13 cellular contexts compared by ENCODE assay signal in the genomic region with DNA sequence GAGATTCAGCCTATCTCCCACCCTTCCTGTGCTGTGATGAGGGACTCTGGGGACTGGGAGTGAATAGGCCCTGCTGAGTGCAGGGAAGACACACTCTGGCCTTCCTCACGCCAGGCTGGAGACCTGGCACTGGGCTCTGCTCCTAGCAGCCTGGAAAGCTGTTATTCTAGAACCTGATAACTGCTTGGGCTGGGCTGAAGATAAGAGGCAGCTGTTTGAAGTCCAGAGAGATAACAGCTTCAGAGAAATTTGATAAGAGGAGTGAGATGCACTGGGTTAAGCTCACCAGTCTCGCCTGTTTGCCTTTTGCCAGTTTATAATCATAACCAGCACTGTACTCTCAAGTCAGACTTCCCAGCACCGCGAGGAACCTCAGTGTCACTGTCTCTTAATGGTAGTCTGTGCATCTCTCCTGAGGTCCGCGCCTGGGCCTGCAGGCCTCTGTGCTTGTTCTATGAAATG. TPM values are rescaled to one million over a fixed set of nuclear protein-coding genes. Genes with fewer than 3 reads are reported as not detected.
A peak's percentile ranks its signal among the peaks of the same experiment; 100 is the strongest.
DNase-seq lines count a peak whose midpoint lies in the region; ATAC-seq and TF ChIP-seq lines count a peak whose summit lies in the region.
"Had no signal": no experiment of that assay in that cellular context is flagged by ENCODE, and none has a peak within 500 bp of the region (broad histone marks: within the 10 kb centered on the region; RNA-seq: fewer than 3 reads in every experiment).

No MANE protein-coding gene starts in this region.

- no peaks in the 10 kb centered on the region for H3K9me3 ChIP-seq in HCT116 (ENCODE audit: control insufficient read depth in 1 of 2, insufficient read depth in 1 of 2, low read depth in 1 of 2, low read length in 2 of 2)
- H3K9me3 ChIP-seq in right cardiac atrium (ENCODE audit: control insufficient read depth, low read length), result no peaks in the 10 kb centered on the region
- no peaks in the 10 kb centered on the region for H3K9me3 ChIP-seq in effector memory CD4-positive, alpha-beta T cell (ENCODE audit: control insufficient read depth, low read length)
- no peaks in the 10 kb centered on the region for H3K9me3 ChIP-seq in gastroesophageal sphincter

- H3K4me1 ChIP-seq in HCT116 (ENCODE audit: control insufficient read depth in 1 of 2, insufficient read depth in 2 of 2, low read length in 2 of 2) (peaks cover 30 to 50% of the 10 kb centered on the region in 2 experiments), right cardiac atrium (ENCODE audit: control insufficient read depth, insufficient read depth, low read length) (no peaks in the 10 kb centered on the region), gastroesophageal sphincter (no peaks in the 10 kb centered on the region)
- no peaks in the 10 kb centered on the region for H3K4me1 ChIP-seq in effector memory CD4-positive, alpha-beta T cell (ENCODE audit: control insufficient read depth, insufficient read depth, low read length, poor library complexity, severe bottlenecking)

- no peak for TF ChIP-seq POLR2A in HCT116 (IDR thresholded peaks at IDR 0.05; ENCODE audit: borderline replicate concordance, extremely low read depth, insufficient read depth, insufficient read length)
- TF ChIP-seq POLR2A in gastroesophageal sphincter (IDR thresholded peaks at IDR 0.05), result no peak

- H3K4me2 ChIP-seq in HCT116 (ENCODE audit: low read length), result peak overlapping the region; percentile 68

- H3K27me3 ChIP-seq in HCT116 (ENCODE audit: insufficient read depth, low read length) (no peaks in the 10 kb centered on the region), right cardiac atrium (ENCODE audit: control insufficient read depth, insufficient read depth) (no peaks in the 10 kb centered on the region), gastroesophageal sphincter (no peaks in the 10 kb centered on the region)
- no peaks in the 10 kb centered on the region for H3K27me3 ChIP-seq in effector memory CD4-positive, alpha-beta T cell (replicated peaks; ENCODE audit: control insufficient read depth, insufficient read depth, low read length, poor library complexity, severe bottlenecking)

- 51% methylated on average over 6 of the region's 6 CpGs for WGBS in right cardiac atrium
- WGBS in gastroesophageal sphincter (ENCODE audit: low coverage in 1 of 2), 2 donors, result 81 to 91% methylated on average over 5 to 6 of the region's 6 CpGs

- H2AFZ ChIP-seq in HCT116 (ENCODE audit: low read depth, low read length, poor library complexity, severe bottlenecking), result no peak overlapping the region

- BruUV-seq in HCT116 (replicated peaks; lab: Mats Ljungman, UMichigan), result no TSS peak

- DNase-seq in A172 (ENCODE audit: low spot score) (peak; percentile 66), HCT116 (ENCODE audit: low read depth, low spot score) (no peak), right cardiac atrium (peak in 1 of 3 donors; percentile 56)
- no peak for DNase-seq in effector memory CD4-positive, alpha-beta T cell
- DNase-seq: AML-193; glutamatergic neuron; occipital lobe; stimulated activated CD4-positive, alpha-beta T cell treated with anti-CD3 and anti-CD28 coated beads, Interleukin-15, amount 100 ng/mL, for 24 hours; T-helper 9 cell had no signal

- no peak overlapping the region for H3K4me3 ChIP-seq in HCT116 (replicated peaks in 1 of 2; ENCODE audit: low read depth in 1 of 2, low read length in 2 of 2)
- no peak overlapping the region for H3K4me3 ChIP-seq in right cardiac atrium (ENCODE audit: low read length)
- H3K4me3 ChIP-seq in effector memory CD4-positive, alpha-beta T cell (ENCODE audit: insufficient read depth, low read depth, low read length, poor library complexity, severe bottlenecking), result no peak overlapping the region
- no peak overlapping the region for H3K4me3 ChIP-seq in gastroesophageal sphincter

- H3K9me2 ChIP-seq in HCT116 (ENCODE audit: insufficient read depth), result no peaks in the 10 kb centered on the region

- no peak for TF ChIP-seq EP300 in gastroesophageal sphincter (IDR thresholded peaks at IDR 0.05)

- intact Hi-C loops in HCT116 (cut with micrococcal nuclease) (no loop called here), right cardiac atrium (cut with DNase I) (no loop called here)

- H4K20me1 ChIP-seq in HCT116 (ENCODE audit: insufficient read depth), result no peaks in the 10 kb centered on the region

- CTCF ChIA-PET in HCT116 (lab: Charles Lee), result no interaction called here

- TF ChIP-seq CTCF in HCT116 (IDR thresholded peaks at IDR 0.05 in 2 of 3, conservative IDR thresholded peaks at IDR 0.05 in 1 of 3; ENCODE audit: borderline replicate concordance in 1 of 3, insufficient read depth in 1 of 3, low read depth in 2 of 3, low read length in 2 of 3) (no peak), gastroesophageal sphincter (IDR thresholded peaks at IDR 0.05) (no peak)

- H3K27ac ChIP-seq in HCT116 (ENCODE audit: low read depth, low read length) (peak overlapping the region; percentile 1; the same call in 1 of the 2 replicates), right cardiac atrium (ENCODE audit: low read length) (no peak overlapping the region), gastroesophageal sphincter (no peak overlapping the region)
- no peak overlapping the region for H3K27ac ChIP-seq in effector memory CD4-positive, alpha-beta T cell (ENCODE audit: insufficient read depth, low read length, poor library complexity, severe bottlenecking)

- POLR2A ChIA-PET in HCT116 (lab: Charles Lee), result interaction anchor here (0.9 to 1.3 kb wide), 2 partner anchors 9 to 58 kb away, joined by 3 read pairs; no protein-coding TSS in a partner anchor

- no peaks in the 10 kb centered on the region for H3K36me3 ChIP-seq in HCT116 (ENCODE audit: control insufficient read depth in 1 of 2, insufficient read depth in 2 of 2, low read length in 2 of 2)
- no peaks in the 10 kb centered on the region for H3K36me3 ChIP-seq in effector memory CD4-positive, alpha-beta T cell (ENCODE audit: control insufficient read depth, insufficient read depth, low read length)
- no peaks in the 10 kb centered on the region for H3K36me3 ChIP-seq in gastroesophageal sphincter

- H3K9ac ChIP-seq in HCT116 (ENCODE audit: low read length), result no peak overlapping the region

- H3K79me2 ChIP-seq in HCT116 (ENCODE audit: insufficient read depth, low read length), result no peaks in the 10 kb centered on the region

- ATAC-seq in HCT116, result peak; percentile 21; the same call in 1 of the 2 replicates
- ATAC-seq in SK-N-SH treated with all-trans-retinoic acid at 6 μM for 48 hours, result peak; percentile 51
- ATAC-seq in right cardiac atrium, result peak; percentile 72 to 76
- no peak for ATAC-seq in HG03039 (IDR thresholded peaks at IDR 0.05; ENCODE audit: unreplicated experiment)
- ATAC-seq in gastroesophageal sphincter, result no peak
- no peak for ATAC-seq in GM18868 (IDR thresholded peaks at IDR 0.05; ENCODE audit: unreplicated experiment)

- RAD21 ChIA-PET in HCT116 (lab: Charles Lee; ENCODE audit: low non-redundant PET in 1 of 2, low total read pairs in 2 of 2, uncharacterized antibody in 2 of 2, unreplicated experiment in 2 of 2), result no interaction called here

- TF ChIP-seq RAD21 in HCT116 (IDR thresholded peaks at IDR 0.05; ENCODE audit: low read depth), result no peak

TF ChIP-seq in HCT116, 20 proteins besides CTCF, POLR2A, EP300 and RAD21:
- peak; percentile 8; the same call in 1 of the 2 replicates for TF ChIP-seq ZFX (IDR thresholded peaks at IDR 0.05)
- TF ChIP-seq ZNF274 (IDR thresholded peaks at IDR 0.05; ENCODE audit: low read depth, low read length), result no peak

TF ChIP-seq in SK-N-SH treated with all-trans-retinoic acid at 6 μM for 48 hours, 23 proteins besides CTCF, POLR2A, EP300 and RAD21:
- TF ChIP-seq ISL1 (CRISPR knock-in tag; IDR thresholded peaks at IDR 0.05) (no peak), TCF4 (CRISPR knock-in tag; IDR thresholded peaks at IDR 0.05; ENCODE audit: borderline replicate concordance) (peak; percentile 65; the same call in 1 of the 2 replicates)

RNA-seq across cellular contexts. Expression of a gene that starts 46.6 kb away (rescaled TPM):
- total RNA-seq in A172 (2014; rRNA removed; shearing (Covaris generic)), result 0.03 and 0.60 TPM in 2 replicates
- total RNA-seq in HCT116 (2021; ENCODE audit: unreplicated experiment) (0.10 TPM), right cardiac atrium (under 1 TPM in 3 of 4 donors, not detected in 1; 0.06 to 0.21 (median 0.11) TPM), gastroesophageal sphincter (under 1 TPM; 0.16 to 0.39 (median 0.27) TPM)
- polyA plus RNA-seq in HCT116 (2012), result 0.16 and 0.19 TPM in 2 replicates
- polyA plus RNA-seq in right cardiac atrium, result 0.20 TPM

Comparison
In these comparisons a context has a peak if more than half of its experiments do, and no peak if none do; other contexts are left out.
1. ATAC-seq: peak in HCT116 (single experiment), SK-N-SH treated with all-trans-retinoic acid at 6 μM for 48 hours (single experiment) and right cardiac atrium (2 of 2); none in HG03039 (single experiment), gastroesophageal sphincter (single experiment) and GM18868 (single experiment).